In the genomic region with DNA sequence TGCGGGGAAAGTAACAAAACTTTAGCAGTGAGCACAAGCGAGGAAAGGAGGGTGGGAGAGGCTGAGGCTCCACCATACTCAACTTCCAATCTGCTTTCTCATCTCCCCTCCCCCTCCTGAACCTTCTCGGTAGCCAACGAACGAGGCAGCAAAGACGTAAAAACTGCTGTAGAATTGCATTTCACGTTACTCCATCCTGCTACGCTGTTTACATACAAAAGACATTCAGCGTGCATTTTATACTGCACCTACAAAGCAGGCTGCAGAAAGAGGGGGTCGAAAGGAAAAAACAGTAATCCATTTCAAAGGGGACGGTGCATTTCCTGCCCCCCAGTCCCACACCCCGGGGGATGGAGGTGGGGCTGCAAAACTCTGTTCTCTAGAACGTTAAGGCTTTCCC, we compare ENCODE assay signal across 12 cellular contexts. TPM values are rescaled to one million over a fixed set of nuclear protein-coding genes. Genes with fewer than 3 reads are reported as not detected.
DNase-seq lines count a peak whose midpoint lies in the region; ATAC-seq, FAIRE-seq and TF ChIP-seq lines count a peak whose summit lies in the region.
"Had no signal": no experiment of that assay in that cellular context is flagged by ENCODE, and none has a peak within 500 bp of the region (broad histone marks: within the 10 kb centered on the region; RNA-seq: fewer than 3 reads in every experiment).

No MANE protein-coding gene starts in this region.

- H2AFZ ChIP-seq in keratinocyte (ENCODE audit: control insufficient read depth, low read length), result peak overlapping the region; percentile 45

- H3K9me3 ChIP-seq in keratinocyte (ENCODE audit: control insufficient read depth, low read depth, low read length), result no peaks in the 10 kb centered on the region
- no peaks in the 10 kb centered on the region for H3K9me3 ChIP-seq in spleen

- H3K36me3 ChIP-seq in keratinocyte (ENCODE audit: control insufficient read depth in 2 of 2, extremely low read depth in 1 of 2, insufficient read depth in 2 of 2, low read length in 2 of 2) (peaks cover 0 to 8% of the 10 kb centered on the region in 2 experiments), spleen (no peaks in the 10 kb centered on the region)

- no peaks in the 10 kb centered on the region for H3K9me1 ChIP-seq in keratinocyte (ENCODE audit: control insufficient read depth, extremely low read depth, insufficient read depth, low read length)

- H3K36me3 Mint-ChIP-seq in chondrocyte (ENCODE audit: low read depth), result no peaks in the 10 kb centered on the region
- H3K36me3 Mint-ChIP-seq: memory B cell had no signal

- intact Hi-C loops in spleen (cut with DNase I; ENCODE audit: low total_unique reads), result no loop called here

- H3K27ac Mint-ChIP-seq in chondrocyte (ENCODE audit: unreplicated experiment), result no peak overlapping the region
- H3K27ac Mint-ChIP-seq: memory B cell had no signal

- no peaks in the 10 kb centered on the region for H4K20me1 ChIP-seq in keratinocyte (ENCODE audit: control insufficient read depth, extremely low read depth, insufficient read depth, low read length)

- DNase-seq in chondrocyte (ENCODE audit: low spot score) (no peak), keratinocyte (ENCODE audit: low read depth, low spot score) (no peak), spleen (no peak), hippocampal formation (lab: John Stamatoyannopoulos, UW) (no peak), GDM1 (lab: John Stamatoyannopoulos, UW) (no peak), inferior parietal cortex (ENCODE audit: extremely low spot score) (no peak)
- DNase-seq: activated naive CD4-positive, alpha-beta T cell treated with anti-CD3 and anti-CD28 coated beads, Interleukin-2, amount 50 U/mL, for 16 hours had no signal

- peak overlapping the region; percentile 80 for H3K9ac ChIP-seq in keratinocyte (ENCODE audit: control insufficient read depth, extremely low read depth, insufficient read depth, low read length)

- H3K27me3 ChIP-seq in keratinocyte (ENCODE audit: control insufficient read depth, extremely low read depth, insufficient read depth, low read length), result no peaks in the 10 kb centered on the region
- peaks cover 0 to 46% (median 15%) of the 10 kb centered on the region in 7 donors for H3K27me3 ChIP-seq in spleen (replicated peaks in 1 of 7)

- H3K4me3 Mint-ChIP-seq in chondrocyte (ENCODE audit: unreplicated experiment), result peak overlapping the region; percentile 77
- H3K4me3 Mint-ChIP-seq: memory B cell had no signal

- H3K79me2 ChIP-seq in keratinocyte (ENCODE audit: control insufficient read depth, insufficient read depth, low read length), result peaks cover 17% of the 10 kb centered on the region

- peak; percentile 84 for FAIRE-seq in keratinocyte (lab: Jason Lieb, UNC)

- no peak for TF ChIP-seq POLR2A in spleen (IDR thresholded peaks at IDR 0.05)

- ATAC-seq in HG03159 (IDR thresholded peaks at IDR 0.05; ENCODE audit: unreplicated experiment) (peak; percentile 12), GM18502 (IDR thresholded peaks at IDR 0.05; ENCODE audit: poor library complexity, unreplicated experiment) (no peak)

- H3K9me3 Mint-ChIP-seq in chondrocyte (ENCODE audit: low read depth), result peaks cover 2% of the 10 kb centered on the region

- H3K4me3 ChIP-seq in keratinocyte (ENCODE audit: control insufficient read depth in 2 of 3, extremely low read depth in 1 of 3, insufficient read depth in 2 of 3, low read depth in 1 of 3, low read length in 3 of 3) (peak overlapping the region; percentile 70 to 91 (median 87)), spleen (peak overlapping the region in 7 of 8 donors; percentile 38 to 78 (median 48))

- 4 to 12% (median 9%) methylated on average over 13 of the region's 13 CpGs for WGBS in spleen, 5 donors

- peaks cover 49% of the 10 kb centered on the region for H3K27me3 Mint-ChIP-seq in chondrocyte (ENCODE audit: low read depth)

- H3K4me1 Mint-ChIP-seq in chondrocyte (ENCODE audit: low read depth), result peaks cover 18% of the 10 kb centered on the region

- TF ChIP-seq CTCF in chondrocyte (IDR thresholded peaks at IDR 0.05) (no peak), keratinocyte (optimal IDR thresholded peaks at IDR 0.05 in 1 of 3, IDR thresholded peaks at IDR 0.05 in 1 of 3, conservative IDR thresholded peaks at IDR 0.05 in 1 of 3; ENCODE audit: extremely low read depth in 1 of 3, insufficient read depth in 2 of 3, low read length in 3 of 3) (no peak), spleen (IDR thresholded peaks at IDR 0.05 in 8 of 11, conservative IDR thresholded peaks at IDR 0.05 in 3 of 11) (no peak)

- dilution Hi-C loops in keratinocyte (cut with MboI; ENCODE audit: extremely low pct_ligation_motif_present, low sequenced_read_pairs), result no loop called here

- H3K4me1 ChIP-seq in keratinocyte (ENCODE audit: control insufficient read depth, extremely low read depth, insufficient read depth, low read length) (peaks cover 20% of the 10 kb centered on the region), spleen (peaks cover 0 to 24% (median 9%) of the 10 kb centered on the region in 6 donors)

- H3K4me2 ChIP-seq in keratinocyte (ENCODE audit: control insufficient read depth, extremely low read depth, insufficient read depth, low read depth, low read length), result peak overlapping the region; percentile 92

- H3K27ac ChIP-seq in keratinocyte (ENCODE audit: control insufficient read depth, insufficient read depth, low read length) (peak overlapping the region; percentile 45), spleen (no peak overlapping the region)

RNA-seq across cellular contexts. Expression of a gene that starts 1.1 kb away (rescaled TPM):
- total RNA-seq in chondrocyte (9.5 to 39.6 TPM (median 38.6 TPM) in 3 replicates), spleen (100 to 1,000 TPM in 3 of 7 donors, 10 to 100 TPM in 4; 21.8 to 155 (median 79.8) TPM)
- polyA plus RNA-seq in keratinocyte (176 to 285 TPM (median 234 TPM) in 3 replicates), spleen (10 to 100 TPM in 2 of 3 donors, 1 to 10 TPM in 1; 9.8 to 22.8 (median 12.5) TPM)
- polyA plus RNA-seq in keratinocyte (2011; ENCODE audit: low read depth), result 29.3 TPM
- polyA plus RNA-seq in keratinocyte (2011; cell fraction: cytosol; rRNA removed), result 80.8 and 128 TPM in 2 replicates
- 212 and 243 TPM in 2 replicates for polyA plus RNA-seq in keratinocyte (2011; cell fraction: nucleus; rRNA removed)
- 44.9 and 156 TPM in 2 replicates for polyA plus RNA-seq in keratinocyte (2012; ENCODE audit: low replicate concordance)
- 159 to 294 TPM (median 228 TPM) in 3 replicates for polyA minus RNA-seq in keratinocyte
- 153 TPM for polyA minus RNA-seq in keratinocyte (2011; cell fraction: cytosol; rRNA and poly(A)+ RNA removed)
- polyA minus RNA-seq in keratinocyte (2011; cell fraction: nucleus; rRNA and poly(A)+ RNA removed), result 120 and 192 TPM in 2 replicates
- total RNA-seq: G401; T-helper 1 cell treated with Interleukin-12 subunit alpha and Interleukin-12 subunit beta and Interleukin-4 antibody, amounts not matched to agents 30 ng/mL and 1 ng/mL, for 36 hours had no signal
